8 cellular contexts compared by ENCODE assay signal in genomic region chr6:37029249-37029959, GRCh38. TPM values are rescaled to one million over a fixed set of nuclear protein-coding genes. Genes with fewer than 3 reads are reported as not detected.
DNase-seq lines count a peak whose midpoint lies in the region; ATAC-seq and TF ChIP-seq lines count a peak whose summit lies in the region.

No MANE protein-coding gene starts in this region.

- intact Hi-C loops in activated CD8-positive, alpha-beta T cell treated with anti-CD3 and anti-CD28 coated beads for 36 hours (cut with micrococcal nuclease) = no loop called here
- intact Hi-C loops in esophagus muscularis mucosa (cut with DNase I) = no loop called here
- intact Hi-C loops in naive thymus-derived CD4-positive, alpha-beta T cell (cut with micrococcal nuclease) = loop anchor here (1.0 to 2.0 kb wide), 3 partner anchors 21 to 143 kb away; no protein-coding TSS in a partner anchor
- intact Hi-C loops in aorta (cut with DNase I) = no loop called here

- no peak for TF ChIP-seq EP300 in esophagus muscularis mucosa (IDR thresholded peaks at IDR 0.05)

- H3K27me3 ChIP-seq in esophagus muscularis mucosa (no peaks in the 10 kb centered on the region), aorta (ENCODE audit: control insufficient read depth in 1 of 2, insufficient read depth in 2 of 2, low read length in 1 of 2) (no peaks in the 10 kb centered on the region)
- H3K27me3 ChIP-seq in naive thymus-derived CD4-positive, alpha-beta T cell (ENCODE audit: control insufficient read depth in 2 of 2, insufficient read depth in 2 of 2, low read length in 2 of 2) = no peaks in the 10 kb centered on the region

- peaks cover 7% of the 10 kb centered on the region for H3K9me3 Mint-ChIP-seq in activated CD8-positive, alpha-beta T cell treated with anti-CD3 and anti-CD28 coated beads for 36 hours
- H3K9me3 Mint-ChIP-seq in naive thymus-derived CD4-positive, alpha-beta T cell = peaks cover 0 to 9% (median 0%) of the 10 kb centered on the region in 11 donors

- H3K4me1 ChIP-seq in esophagus muscularis mucosa (peaks cover 0 to 8% (median 3%) of the 10 kb centered on the region in 4 donors), aorta (ENCODE audit: control insufficient read depth in 1 of 2, insufficient read depth in 2 of 2, low read length in 2 of 2) (no peaks in the 10 kb centered on the region)
- H3K4me1 ChIP-seq in naive thymus-derived CD4-positive, alpha-beta T cell (ENCODE audit: control insufficient read depth in 2 of 2, insufficient read depth in 2 of 2, low read length in 2 of 2) = peaks cover 5 to 14% of the 10 kb centered on the region in 2 donors

- H3K36me3 Mint-ChIP-seq in activated CD8-positive, alpha-beta T cell treated with anti-CD3 and anti-CD28 coated beads for 36 hours (ENCODE audit: low read depth) = peaks cover 11% of the 10 kb centered on the region
- H3K36me3 Mint-ChIP-seq in naive thymus-derived CD4-positive, alpha-beta T cell = peaks cover 0 to 19% (median 0%) of the 10 kb centered on the region in 5 donors

- 70% methylated on average over 4 of the region's 4 CpGs for WGBS in esophagus muscularis mucosa
- WGBS in aorta, 2 donors = 66 to 70% methylated on average over 4 of the region's 4 CpGs

- no peaks in the 10 kb centered on the region for H3K36me3 ChIP-seq in esophagus muscularis mucosa
- H3K36me3 ChIP-seq in naive thymus-derived CD4-positive, alpha-beta T cell (ENCODE audit: control insufficient read depth in 2 of 3, insufficient read depth in 3 of 3, low read length in 3 of 3) = no peaks in the 10 kb centered on the region
- no peaks in the 10 kb centered on the region for H3K36me3 ChIP-seq in aorta (ENCODE audit: control insufficient read depth in 1 of 2, insufficient read depth in 2 of 2, low read length in 1 of 2)

- ATAC-seq in activated CD8-positive, alpha-beta T cell treated with anti-CD3 and anti-CD28 coated beads for 36 hours = peak; percentile 25
- ATAC-seq in naive thymus-derived CD4-positive, alpha-beta T cell = peak; percentile 92
- peak; percentile 90 for ATAC-seq in aorta (ENCODE audit: low FRiP score)
- ATAC-seq in HG02870 (IDR thresholded peaks at IDR 0.05; ENCODE audit: unreplicated experiment) = no peak

- DNase-seq in AG08396 (ENCODE audit: low spot score) (peak; percentile 81), NCI-H226 (peak; percentile 82), esophagus muscularis mucosa (ENCODE audit: extremely low spot score) (no peak), aorta (peak; percentile 83 to 90)
- peak; percentile 70 for DNase-seq in activated CD8-positive, alpha-beta T cell treated with anti-CD3 and anti-CD28 coated beads for 36 hours
- DNase-seq in naive thymus-derived CD4-positive, alpha-beta T cell = peak in 1 of 9 donors; percentile 54

- TF ChIP-seq POLR2A in esophagus muscularis mucosa (IDR thresholded peaks at IDR 0.05; ENCODE audit: low read depth) = no peak

- no peak overlapping the region for H3K4me3 Mint-ChIP-seq in activated CD8-positive, alpha-beta T cell treated with anti-CD3 and anti-CD28 coated beads for 36 hours
- H3K4me3 Mint-ChIP-seq in naive thymus-derived CD4-positive, alpha-beta T cell = peak overlapping the region in 1 of 10 donors; percentile 23

- H3K27me3 Mint-ChIP-seq in activated CD8-positive, alpha-beta T cell treated with anti-CD3 and anti-CD28 coated beads for 36 hours = no peaks in the 10 kb centered on the region
- H3K27me3 Mint-ChIP-seq in naive thymus-derived CD4-positive, alpha-beta T cell = no peaks in the 10 kb centered on the region

- peak; percentile 76 for TF ChIP-seq CTCF in GM12874 (IDR thresholded peaks at IDR 0.05; ENCODE audit: insufficient read depth, low read depth, low read length)
- TF ChIP-seq CTCF in activated CD8-positive, alpha-beta T cell treated with anti-CD3 and anti-CD28 coated beads for 36 hours (IDR thresholded peaks at IDR 0.05) = peak; percentile 58
- TF ChIP-seq CTCF in esophagus muscularis mucosa (IDR thresholded peaks at IDR 0.05) = peak; percentile 66 to 71 (median 67)

- peak overlapping the region; percentile 67 for H3K27ac Mint-ChIP-seq in activated CD8-positive, alpha-beta T cell treated with anti-CD3 and anti-CD28 coated beads for 36 hours
- H3K27ac Mint-ChIP-seq in naive thymus-derived CD4-positive, alpha-beta T cell = peak overlapping the region in 3 of 9 donors; percentile 22 to 84 (median 23)

- H3K27ac ChIP-seq in esophagus muscularis mucosa (replicated peaks in 1 of 4) = no peak overlapping the region
- H3K27ac ChIP-seq in naive thymus-derived CD4-positive, alpha-beta T cell (ENCODE audit: low read depth, low read length) = no peak overlapping the region
- no peak overlapping the region for H3K27ac ChIP-seq in aorta (ENCODE audit: low read depth in 1 of 2, low read length in 2 of 2)

- POLR2A ChIA-PET in activated CD8-positive, alpha-beta T cell treated with anti-CD3 and anti-CD28 coated beads for 36 hours (lab: Charles Lee) = interaction anchor here (0.7 to 10.1 kb wide), 6 partner anchors 19 to 228 kb away, joined by 3 to 158 read pairs (median 4); partner anchors contain the start of genes PIM1, TBC1D22B and TMEM217
- POLR2A ChIA-PET in naive thymus-derived CD4-positive, alpha-beta T cell (lab: Charles Lee) = interaction anchor here (1.0 to 14.9 kb wide), 6 partner anchors 18 to 193 kb away, joined by 3 to 276 read pairs (median 4); partner anchors contain the start of gene PIM1

- H3K4me3 ChIP-seq in esophagus muscularis mucosa = no peak overlapping the region
- no peak overlapping the region for H3K4me3 ChIP-seq in naive thymus-derived CD4-positive, alpha-beta T cell (ENCODE audit: low read length)
- H3K4me3 ChIP-seq in aorta (ENCODE audit: low read length in 2 of 2) = no peak overlapping the region

- CTCF ChIA-PET in activated CD8-positive, alpha-beta T cell treated with anti-CD3 and anti-CD28 coated beads for 36 hours (lab: Charles Lee) = interaction anchor here (0.8 to 19.5 kb wide), 12 partner anchors 9 to 253 kb away, joined by 3 to 784 read pairs (median 8); partner anchors contain the start of gene PIM1
- CTCF ChIA-PET in naive thymus-derived CD4-positive, alpha-beta T cell (lab: Charles Lee) = interaction anchor here (0.6 to 16.2 kb wide), 7 partner anchors 11 to 369 kb away, joined by 3 to 639 read pairs (median 22); partner anchors contain the start of gene PIM1

- H3K9me3 ChIP-seq in esophagus muscularis mucosa = peaks cover 0 to 6% (median 1%) of the 10 kb centered on the region in 4 donors
- H3K9me3 ChIP-seq in naive thymus-derived CD4-positive, alpha-beta T cell (ENCODE audit: control insufficient read depth in 2 of 3, low read length in 3 of 3) = no peaks in the 10 kb centered on the region
- H3K9me3 ChIP-seq in aorta (ENCODE audit: control insufficient read depth, low read length) = no peaks in the 10 kb centered on the region

- peaks cover 65% of the 10 kb centered on the region for H3K4me1 Mint-ChIP-seq in activated CD8-positive, alpha-beta T cell treated with anti-CD3 and anti-CD28 coated beads for 36 hours (ENCODE audit: low read depth)
- H3K4me1 Mint-ChIP-seq in naive thymus-derived CD4-positive, alpha-beta T cell = peaks cover 4 to 70% (median 14%) of the 10 kb centered on the region in 7 donors

RNA-seq across cellular contexts. Expression of gene FGD2, which starts 23.9 kb away (rescaled TPM):
- 1 to 10 TPM; 1.4 to 1.6 TPM for total RNA-seq in activated CD8-positive, alpha-beta T cell treated with anti-CD3 and anti-CD28 coated beads for 36 hours
- total RNA-seq in esophagus muscularis mucosa = 10 to 100 TPM; 13.9 to 23.1 (median 19.3) TPM
- 10 to 100 TPM in 1 of 5 experiments, 1 to 10 TPM in 4; 1.4 to 71.9 (median 3.5) TPM for total RNA-seq in naive thymus-derived CD4-positive, alpha-beta T cell
- under 1 TPM; 0.25 to 0.38 TPM for polyA plus RNA-seq in naive thymus-derived CD4-positive, alpha-beta T cell
- total RNA-seq in aorta = 10 to 100 TPM; 19.9 to 33.9 TPM
- polyA plus RNA-seq in aorta = 10 to 100 TPM in 1 of 2 donors, 1 to 10 TPM in 1; 2.2 to 12.9 TPM

RNA-seq across cellular contexts. Expression of gene MTCH1, which starts 43.4 kb away (rescaled TPM):
- 100 to 1,000 TPM in 1 of 2 experiments, 10 to 100 TPM in 1; 96.5 to 100 TPM for total RNA-seq in activated CD8-positive, alpha-beta T cell treated with anti-CD3 and anti-CD28 coated beads for 36 hours
- total RNA-seq in esophagus muscularis mucosa = 100 to 1,000 TPM; 205 to 258 (median 232) TPM
- total RNA-seq in naive thymus-derived CD4-positive, alpha-beta T cell = 100 to 1,000 TPM; 123 to 198 (median 130) TPM
- 10 to 100 TPM; 75.2 to 85.7 TPM for polyA plus RNA-seq in naive thymus-derived CD4-positive, alpha-beta T cell
- 100 to 1,000 TPM; 171 to 180 TPM for total RNA-seq in aorta
- polyA plus RNA-seq in aorta = 100 to 1,000 TPM; 152 to 193 TPM

Comparison
In these comparisons a context has a peak if more than half of its experiments do, and no peak if none do; other contexts are left out.
1. intact Hi-C loops: an anchor here in naive thymus-derived CD4-positive, alpha-beta T cell (1.0 to 2.0 kb wide); none called in activated CD8-positive, alpha-beta T cell treated with anti-CD3 and anti-CD28 coated beads for 36 hours, esophagus muscularis mucosa and aorta.